1 cellular context compared by ENCODE assay signal in genomic region chrX:70481424-70481823, GRCh38.
TF ChIP-seq lines count a peak whose summit lies in the region.

No MANE protein-coding gene starts in this region.

TF ChIP-seq in endothelial cell of umbilical vein, 7 proteins besides CTCF, POLR2A, EP300 and RAD21:
- TF ChIP-seq MAX (IDR thresholded peaks at IDR 0.05; ENCODE audit: insufficient read depth, insufficient read length) (no peak), MYC (IDR thresholded peaks at IDR 0.05; ENCODE audit: low read depth, low read length) (no peak), EZH2 (IDR thresholded peaks at IDR 0.05; ENCODE audit: borderline replicate concordance, low read depth, low read length, severe bottlenecking) (no peak), GATA2 (IDR thresholded peaks at IDR 0.05; ENCODE audit: insufficient read depth, insufficient read length, low read depth, low read length) (no peak), JUN (IDR thresholded peaks at IDR 0.05; ENCODE audit: borderline replicate concordance, insufficient read depth, insufficient read length, low read depth) (no peak), FOS (IDR thresholded peaks at IDR 0.05; ENCODE audit: borderline replicate concordance, insufficient read depth, low read length) (no peak), POLR2AphosphoS5 (IDR thresholded peaks at IDR 0.05; ENCODE audit: insufficient read depth, low read depth, low read length) (no peak)
